Comparison of ENCODE assay signal across 1 cellular context in genomic region chr3:44427683-44428082, GRCh38.
TF ChIP-seq lines count a peak whose summit lies in the region.

No MANE protein-coding gene starts in this region.

TF ChIP-seq in WTC11, 78 proteins besides CTCF, POLR2A, EP300 and RAD21 (continued from another document):
- TF ChIP-seq AFF4 (CRISPR knock-in tag; IDR thresholded peaks at IDR 0.05; ENCODE audit: borderline replicate concordance) (no peak), TEAD4 (CRISPR knock-in tag; IDR thresholded peaks at IDR 0.05) (no peak), ZNF138 (CRISPR knock-in tag; conservative IDR thresholded peaks at IDR 0.05) (no peak)
